In genomic region chr11:79694368-79694767, GRCh38 we compare ENCODE assay signal across 22 cellular contexts.
"Had no signal": no experiment of that assay in that cellular context is flagged by ENCODE, and none has a peak within 500 bp of the region (broad histone marks: within the 10 kb centered on the region; RNA-seq: fewer than 3 reads in every experiment).

No MANE protein-coding gene starts in this region.

- H3K4me3 ChIP-seq: gastrocnemius medialis, lung, prostate gland, right lobe of liver, testis, tibial nerve, upper lobe of right lung, vagina had no signal

- H2AFZ ChIP-seq: parathyroid adenoma had no signal

- H3K4me1 Mint-ChIP-seq: immature natural killer cell; naive thymus-derived CD4-positive, alpha-beta T cell; nephron progenitor cell; stimulated activated memory B cell treated with anti-CD40 and anti-IgM and Interleukin-4, amounts not matched to agents 10 μg/mL and 1 μg/mL and 100 μg/mL, for 72 hours had no signal

- FAIRE-seq: colon, kidney had no signal

- H3K9me3 ChIP-seq: gastrocnemius medialis, prostate gland, right lobe of liver, testis, tibial nerve, upper lobe of right lung, vagina had no signal

- H3K9me3 Mint-ChIP-seq: dendritic cell treated with granulocyte-macrophage colony-stimulating factor and Interleukin-4, amounts not matched to agents 40 ng/mL and 50 ng/mL, for 4 days; nephron progenitor cell; stimulated activated memory B cell treated with anti-CD40 and anti-IgM and Interleukin-4, amounts not matched to agents 10 μg/mL and 1 μg/mL and 100 μg/mL, for 72 hours; stimulated activated naive CD8-positive, alpha-beta T cell treated with anti-CD3 and anti-CD28 coated beads, Interleukin-15, Interleukin-2, amounts not matched to agents 100 ng/mL and 50 ng/mL, for 24 hours had no signal

- H3K27ac Mint-ChIP-seq: dendritic cell treated with granulocyte-macrophage colony-stimulating factor and Interleukin-4, amounts not matched to agents 40 ng/mL and 50 ng/mL, for 4 days; effector memory CD8-positive, alpha-beta T cell; immature natural killer cell; naive thymus-derived CD4-positive, alpha-beta T cell; nephron progenitor cell; stimulated activated memory B cell treated with anti-CD40 and anti-IgM and Interleukin-4, amounts not matched to agents 10 μg/mL and 1 μg/mL and 100 μg/mL, for 72 hours; stimulated activated naive CD8-positive, alpha-beta T cell treated with anti-CD3 and anti-CD28 coated beads, Interleukin-15, Interleukin-2, amounts not matched to agents 100 ng/mL and 50 ng/mL, for 24 hours had no signal

- H3K36me3 ChIP-seq: gastrocnemius medialis, prostate gland, right lobe of liver, tibial nerve, upper lobe of right lung, vagina had no signal

- H3K79me2 ChIP-seq: parathyroid adenoma had no signal

- DNase-seq: effector memory CD8-positive, alpha-beta T cell; gastrocnemius medialis; immature natural killer cell; kidney; left colon; left ventricle myocardium superior; naive thymus-derived CD4-positive, alpha-beta T cell; nephron progenitor cell; retina; right lobe of liver; stimulated activated CD4-positive, alpha-beta T cell treated with anti-CD3 and anti-CD28 coated beads, Interleukin-4, amount 100 ng/mL, for 1 hour; testis; upper lobe of right lung had no signal

- H3K27me3 ChIP-seq: gastrocnemius medialis, right lobe of liver, testis, tibial nerve, upper lobe of right lung, vagina had no signal

- ATAC-seq: effector memory CD8-positive, alpha-beta T cell; gastrocnemius medialis; left colon; left ventricle myocardium superior; naive thymus-derived CD4-positive, alpha-beta T cell; right lobe of liver; stimulated activated memory B cell treated with anti-CD40 and anti-IgM and Interleukin-4, amounts not matched to agents 10 μg/mL and 1 μg/mL and 100 μg/mL, for 72 hours; upper lobe of right lung had no signal

- H3K4me1 ChIP-seq: gastrocnemius medialis, parathyroid adenoma, prostate gland, right lobe of liver, testis, tibial nerve, upper lobe of right lung, vagina had no signal

- H3K9ac ChIP-seq: parathyroid adenoma had no signal

- H3K36me3 Mint-ChIP-seq: immature natural killer cell; naive thymus-derived CD4-positive, alpha-beta T cell; stimulated activated memory B cell treated with anti-CD40 and anti-IgM and Interleukin-4, amounts not matched to agents 10 μg/mL and 1 μg/mL and 100 μg/mL, for 72 hours had no signal

- H3K27me3 Mint-ChIP-seq: dendritic cell treated with granulocyte-macrophage colony-stimulating factor and Interleukin-4, amounts not matched to agents 40 ng/mL and 50 ng/mL, for 4 days; effector memory CD8-positive, alpha-beta T cell had no signal

- H3K27ac ChIP-seq: gastrocnemius medialis, parathyroid adenoma, prostate gland, right lobe of liver, testis, tibial nerve, upper lobe of right lung, vagina had no signal

- H3K4me3 Mint-ChIP-seq: dendritic cell treated with granulocyte-macrophage colony-stimulating factor and Interleukin-4, amounts not matched to agents 40 ng/mL and 50 ng/mL, for 4 days; effector memory CD8-positive, alpha-beta T cell; immature natural killer cell; naive thymus-derived CD4-positive, alpha-beta T cell; nephron progenitor cell; stimulated activated memory B cell treated with anti-CD40 and anti-IgM and Interleukin-4, amounts not matched to agents 10 μg/mL and 1 μg/mL and 100 μg/mL, for 72 hours; stimulated activated naive CD8-positive, alpha-beta T cell treated with anti-CD3 and anti-CD28 coated beads, Interleukin-15, Interleukin-2, amounts not matched to agents 100 ng/mL and 50 ng/mL, for 24 hours had no signal
